In the genomic region with DNA sequence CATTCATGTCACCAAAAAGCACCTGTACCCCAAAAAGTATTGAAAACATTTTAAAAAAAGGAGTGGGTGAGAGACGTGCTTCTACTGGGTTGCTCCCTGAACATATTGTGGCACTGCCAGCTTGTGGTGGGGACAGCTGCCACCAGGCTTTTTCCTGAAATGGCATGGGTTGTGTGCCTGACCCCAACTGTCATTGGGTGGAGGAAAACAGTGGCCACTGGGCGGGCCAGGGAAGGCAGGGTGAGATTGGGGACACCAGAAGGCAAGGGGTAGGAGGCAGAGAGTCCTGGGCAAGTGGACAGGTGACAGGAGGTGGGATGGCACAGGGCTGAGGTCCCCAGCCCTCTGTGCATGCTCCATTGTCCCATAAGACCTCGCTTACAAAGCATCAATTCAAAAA, we compare ENCODE assay signal across 28 cellular contexts. TPM values are rescaled to one million over a fixed set of nuclear protein-coding genes. Genes with fewer than 3 reads are reported as not detected.
"Had no signal": no experiment of that assay in that cellular context is flagged by ENCODE, and none has a peak within 500 bp of the region (broad histone marks: within the 10 kb centered on the region; RNA-seq: fewer than 3 reads in every experiment).

No MANE protein-coding gene starts in this region.

- H3K27me3 ChIP-seq: ascending aorta, brain microvascular endothelial cell, colonic mucosa, esophagus squamous epithelium, gastroesophageal sphincter had no signal

- H3K36me3 Mint-ChIP-seq: activated CD4-positive, alpha-beta memory T cell treated with anti-CD3 and anti-CD28 coated beads for 36 hours; activated naive CD4-positive, alpha-beta T cell treated with anti-CD3 and anti-CD28 coated beads, Interleukin-2, amount 10 ng/mL, durations not matched to agents 7 days and 5 days; activated naive CD4-positive, alpha-beta T cell treated with anti-CD3 and anti-CD28 coated beads, Interleukin-2, amount 50 U/mL, for 72 hours; activated naive CD8-positive, alpha-beta T cell treated with anti-CD3 and anti-CD28 coated beads, Interleukin-2, amount 10 ng/mL, durations not matched to agents 7 days and 5 days had no signal

- DNase-seq: activated CD4-positive, alpha-beta memory T cell treated with anti-CD3 and anti-CD28 coated beads for 36 hours; activated CD4-positive, alpha-beta T cell treated with anti-CD3 and anti-CD28 coated beads for 36 hours; activated CD4-positive, alpha-beta T cell treated with anti-CD3 and anti-CD28 coated beads, Interleukin-2, amount 10 ng/mL, durations not matched to agents 24 days and 14 days; activated CD4-positive, CD25-positive, alpha-beta regulatory T cell; activated CD4-positive, CD25-positive, alpha-beta regulatory T cell treated with anti-CD3 and anti-CD28 coated beads, Interleukin-2, amount 50 U/mL, for 72 hours; activated CD8-positive, alpha-beta memory T cell treated with anti-CD3 and anti-CD28 coated beads, Interleukin-2, amount 50 U/mL, for 48 hours; activated CD8-positive, alpha-beta T cell treated with anti-CD3 and anti-CD28 coated beads, Interleukin-2, amount 10 ng/mL, durations not matched to agents 7 days and 5 days; activated gamma-delta T cell; activated naive CD4-positive, alpha-beta T cell; activated naive CD4-positive, alpha-beta T cell treated with anti-CD3 and anti-CD28 coated beads, Interleukin-2, amount 10 ng/mL, durations not matched to agents 7 days and 5 days; activated naive CD8-positive, alpha-beta T cell treated with anti-CD3 and anti-CD28 coated beads, Interleukin-2, amount 10 ng/mL, durations not matched to agents 7 days and 5 days; activated T-cell treated with anti-CD3 and anti-CD28 coated beads for 4 hours; activated T-cell treated with anti-CD3 and anti-CD28 coated beads, Interleukin-2, amount 50 U/mL, for 24 hours; activated T-cell treated with anti-CD3 and anti-CD28 coated beads, Interleukin-2, amount 50 U/mL, for 72 hours; brain microvascular endothelial cell; caudate nucleus; colonic mucosa; effector CD8-positive, alpha-beta T cell; esophagus squamous epithelium; foreskin melanocyte; T-helper 2 cell had no signal

- H3K36me3 ChIP-seq: ascending aorta, colonic mucosa, esophagus squamous epithelium had no signal

- H3K9me3 Mint-ChIP-seq: activated CD4-positive, alpha-beta memory T cell treated with anti-CD3 and anti-CD28 coated beads for 36 hours; activated CD4-positive, alpha-beta T cell treated with anti-CD3 and anti-CD28 coated beads, Interleukin-2, amount 10 ng/mL, durations not matched to agents 24 days and 14 days; activated naive CD4-positive, alpha-beta T cell treated with anti-CD3 and anti-CD28 coated beads, Interleukin-2, amount 10 ng/mL, durations not matched to agents 7 days and 5 days; activated naive CD4-positive, alpha-beta T cell treated with anti-CD3 and anti-CD28 coated beads, Interleukin-2, amount 50 U/mL, for 72 hours; activated naive CD8-positive, alpha-beta T cell treated with anti-CD3 and anti-CD28 coated beads, Interleukin-2, amount 10 ng/mL, durations not matched to agents 7 days and 5 days; activated T-cell treated with anti-CD3 and anti-CD28 coated beads, Interleukin-2, amount 50 U/mL, for 24 hours; activated T-cell treated with anti-CD3 and anti-CD28 coated beads, Interleukin-2, amount 50 U/mL, for 72 hours had no signal

- H3K27me3 Mint-ChIP-seq: activated CD4-positive, alpha-beta T cell treated with anti-CD3 and anti-CD28 coated beads, Interleukin-2, amount 10 ng/mL, durations not matched to agents 24 days and 14 days had no signal

- FAIRE-seq: bronchial epithelial cell, endometrium, endothelial cell of umbilical vein had no signal

- H3K4me3 ChIP-seq: ascending aorta, colonic mucosa, esophagus squamous epithelium, gastroesophageal sphincter had no signal

- H3K4me1 ChIP-seq: colonic mucosa had no signal

- H3K27ac ChIP-seq: ascending aorta, brain microvascular endothelial cell, colonic mucosa, epithelial cell of prostate had no signal

- H3K4me1 Mint-ChIP-seq: activated CD4-positive, alpha-beta T cell treated with anti-CD3 and anti-CD28 coated beads for 36 hours; activated CD4-positive, alpha-beta T cell treated with anti-CD3 and anti-CD28 coated beads, Interleukin-2, amount 10 ng/mL, durations not matched to agents 24 days and 14 days; activated naive CD4-positive, alpha-beta T cell treated with anti-CD3 and anti-CD28 coated beads, Interleukin-2, amount 10 ng/mL, durations not matched to agents 7 days and 5 days; activated naive CD8-positive, alpha-beta T cell treated with anti-CD3 and anti-CD28 coated beads, Interleukin-2, amount 10 ng/mL, durations not matched to agents 7 days and 5 days had no signal

- H3K27ac Mint-ChIP-seq: activated CD4-positive, alpha-beta memory T cell treated with anti-CD3 and anti-CD28 coated beads for 36 hours; activated CD4-positive, alpha-beta T cell treated with anti-CD3 and anti-CD28 coated beads for 36 hours; activated CD4-positive, alpha-beta T cell treated with anti-CD3 and anti-CD28 coated beads, Interleukin-2, amount 10 ng/mL, durations not matched to agents 24 days and 14 days; activated CD8-positive, alpha-beta T cell treated with anti-CD3 and anti-CD28 coated beads, Interleukin-2, amount 10 ng/mL, durations not matched to agents 7 days and 5 days; activated naive CD4-positive, alpha-beta T cell treated with anti-CD3 and anti-CD28 coated beads, Interleukin-2, amount 10 ng/mL, durations not matched to agents 7 days and 5 days; activated naive CD4-positive, alpha-beta T cell treated with anti-CD3 and anti-CD28 coated beads, Interleukin-2, amount 50 U/mL, for 72 hours; activated naive CD8-positive, alpha-beta T cell treated with anti-CD3 and anti-CD28 coated beads, Interleukin-2, amount 10 ng/mL, durations not matched to agents 7 days and 5 days; activated T-cell treated with anti-CD3 and anti-CD28 coated beads, Interleukin-2, amount 50 U/mL, for 24 hours; activated T-cell treated with anti-CD3 and anti-CD28 coated beads, Interleukin-2, amount 50 U/mL, for 72 hours had no signal

- H3K4me3 Mint-ChIP-seq: activated CD4-positive, alpha-beta memory T cell treated with anti-CD3 and anti-CD28 coated beads for 36 hours; activated CD4-positive, alpha-beta T cell treated with anti-CD3 and anti-CD28 coated beads for 36 hours; activated CD4-positive, alpha-beta T cell treated with anti-CD3 and anti-CD28 coated beads, Interleukin-2, amount 10 ng/mL, durations not matched to agents 24 days and 14 days; activated CD8-positive, alpha-beta T cell treated with anti-CD3 and anti-CD28 coated beads, Interleukin-2, amount 10 ng/mL, durations not matched to agents 7 days and 5 days; activated naive CD4-positive, alpha-beta T cell treated with anti-CD3 and anti-CD28 coated beads, Interleukin-2, amount 10 ng/mL, durations not matched to agents 7 days and 5 days; activated naive CD8-positive, alpha-beta T cell treated with anti-CD3 and anti-CD28 coated beads, Interleukin-2, amount 10 ng/mL, durations not matched to agents 7 days and 5 days; activated T-cell treated with anti-CD3 and anti-CD28 coated beads, Interleukin-2, amount 50 U/mL, for 24 hours; activated T-cell treated with anti-CD3 and anti-CD28 coated beads, Interleukin-2, amount 50 U/mL, for 72 hours had no signal

- H3K9me3 ChIP-seq: ascending aorta, colonic mucosa, esophagus squamous epithelium, gastroesophageal sphincter had no signal

RNA-seq across cellular contexts. Expression of a gene that starts 55.5 kb away (rescaled TPM):
- total RNA-seq: activated CD4-positive, alpha-beta memory T cell treated with anti-CD3 and anti-CD28 coated beads for 36 hours; activated CD4-positive, alpha-beta T cell treated with anti-CD3 and anti-CD28 coated beads, Interleukin-2, amount 10 ng/mL, durations not matched to agents 24 days and 14 days; activated CD8-positive, alpha-beta T cell treated with anti-CD3 and anti-CD28 coated beads, Interleukin-2, amount 10 ng/mL, durations not matched to agents 7 days and 5 days; activated naive CD8-positive, alpha-beta T cell treated with anti-CD3 and anti-CD28 coated beads, Interleukin-2, amount 10 ng/mL, durations not matched to agents 7 days and 5 days; activated T-cell treated with anti-CD3 and anti-CD28 coated beads, Interleukin-2, amount 50 U/mL, for 72 hours had no signal
